13 cellular contexts compared by ENCODE assay signal in the genomic region with DNA sequence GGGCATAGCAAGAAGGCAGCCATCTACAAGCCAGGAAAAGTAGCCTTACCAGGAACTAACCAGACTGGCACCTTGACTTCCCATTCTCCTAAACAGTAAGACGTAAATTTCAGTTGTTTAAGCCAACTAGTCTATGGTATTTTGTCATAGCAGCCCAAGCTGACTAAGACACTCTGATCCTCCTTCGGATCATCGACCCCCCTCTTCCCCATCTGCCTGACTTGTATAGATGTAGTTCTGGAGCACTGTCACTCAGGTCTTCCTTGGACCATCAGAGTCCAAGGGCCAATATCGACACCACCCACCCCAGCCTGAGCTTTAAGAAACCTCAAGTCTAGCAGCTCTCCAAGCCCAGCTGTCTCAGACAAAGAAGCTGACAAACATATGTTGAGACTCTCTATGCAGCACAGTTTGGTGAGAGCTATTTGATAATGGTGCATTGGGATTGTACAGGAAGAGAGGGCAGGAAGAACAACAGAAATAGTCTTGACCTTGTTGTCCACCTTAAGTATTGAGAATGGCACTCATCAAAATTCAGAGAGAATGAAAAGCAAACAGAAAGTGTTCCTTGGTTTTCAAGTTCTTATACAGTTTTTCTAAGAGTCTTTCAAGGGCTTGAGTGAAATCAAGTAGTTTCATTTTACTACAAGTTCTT.
DNase-seq lines count a peak whose midpoint lies in the region; ATAC-seq and TF ChIP-seq lines count a peak whose summit lies in the region.
"Had no signal": no experiment of that assay in that cellular context is flagged by ENCODE, and none has a peak within 500 bp of the region (broad histone marks: within the 10 kb centered on the region; RNA-seq: fewer than 3 reads in every experiment).

No MANE protein-coding gene starts in this region.

- no TSS peak for BruUV-seq in PC-3 (replicated peaks; lab: Mats Ljungman, UMichigan)

- no peak overlapping the region for H3K4me3 Mint-ChIP-seq in mesothelial cell of epicardium
- H3K4me3 Mint-ChIP-seq: B cell, IgD-negative memory B cell had no signal

- intact Hi-C loops in PC-3 (cut with micrococcal nuclease), result no loop called here

- H4K20me1 ChIP-seq in PC-3 (ENCODE audit: low read length), result no peaks in the 10 kb centered on the region

- no peak overlapping the region for H3K9ac ChIP-seq in PC-3 (ENCODE audit: low read length)

- ATAC-seq in GM21529 (IDR thresholded peaks at IDR 0.05; ENCODE audit: unreplicated experiment) (peak; percentile 6), PC-3 (no peak)

- H3K27me3 ChIP-seq in PC-3 (ENCODE audit: low read length), result no peaks in the 10 kb centered on the region

- no peaks in the 10 kb centered on the region for H3K36me3 Mint-ChIP-seq in mesothelial cell of epicardium
- H3K36me3 Mint-ChIP-seq: IgD-negative memory B cell had no signal

- no peaks in the 10 kb centered on the region for H3K36me3 ChIP-seq in PC-3 (ENCODE audit: low read depth, low read length)

- no peaks in the 10 kb centered on the region for H3F3A ChIP-seq in PC-3 (ENCODE audit: low read length, unreplicated experiment)

- no peak for TF ChIP-seq CTCF in PC-3 (conservative IDR thresholded peaks at IDR 0.05; ENCODE audit: low read depth, low read length)
- no peak for TF ChIP-seq CTCF in mesothelial cell of epicardium (IDR thresholded peaks at IDR 0.05; ENCODE audit: unreplicated experiment)

- POLR2A ChIA-PET in PC-3 (lab: Charles Lee; ENCODE audit: unreplicated experiment), result no interaction called here

- DNase-seq in ELR (ENCODE audit: low read depth) (peak; percentile 17), PC-3 (no peak), mesothelial cell of epicardium (ENCODE audit: low spot score in 2 of 2, unreplicated experiment in 2 of 2) (no peak), ecto neural progenitor cell (ENCODE audit: low spot score) (no peak), T-helper 9 cell (no peak), inferior parietal cortex (ENCODE audit: extremely low spot score) (no peak), GDM1 (lab: John Stamatoyannopoulos, UW) (no peak)
- DNase-seq: NCI-H2029; nucleus accumbens; stimulated activated naive CD4-positive, alpha-beta T cell had no signal

- H3K4me1 ChIP-seq in PC-3 (ENCODE audit: insufficient read depth, low read length), result peaks cover 40% of the 10 kb centered on the region

- peak overlapping the region; percentile 91 for H3K27ac ChIP-seq in PC-3 (ENCODE audit: low read length)

- H3K27ac Mint-ChIP-seq in mesothelial cell of epicardium, result peak overlapping the region; percentile 96
- H3K27ac Mint-ChIP-seq: B cell, IgD-negative memory B cell had no signal

- H3K4me3 ChIP-seq in PC-3 (ENCODE audit: low read length), result no peak overlapping the region

- H3K79me2 ChIP-seq in PC-3 (ENCODE audit: low read length), result no peaks in the 10 kb centered on the region

- H3K4me1 Mint-ChIP-seq in mesothelial cell of epicardium, result peaks cover 46% of the 10 kb centered on the region
- H3K4me1 Mint-ChIP-seq: B cell had no signal

- H3K9me2 ChIP-seq in PC-3 (replicated peaks; ENCODE audit: low read length), result 0 out of 2 replicates have a peak, but pooled peaks cover 3% of the 10 kb centered on the region

- H3K9me3 ChIP-seq in PC-3 (ENCODE audit: low read length), result no peaks in the 10 kb centered on the region

- CTCF ChIA-PET in PC-3 (lab: Charles Lee), result no interaction called here

- no peak overlapping the region for H2AFZ ChIP-seq in PC-3 (ENCODE audit: low read length)

- H3K4me2 ChIP-seq in PC-3 (ENCODE audit: low read length), result 0 out of 2 replicates have a peak overlapping the region, but pooled peaks have one; percentile 3

- no peaks in the 10 kb centered on the region for H3K27me3 Mint-ChIP-seq in mesothelial cell of epicardium (ENCODE audit: low read depth)
- H3K27me3 Mint-ChIP-seq: B cell had no signal

- H3K9me3 Mint-ChIP-seq in mesothelial cell of epicardium, result no peaks in the 10 kb centered on the region
- H3K9me3 Mint-ChIP-seq: IgD-negative memory B cell had no signal
